25 cellular contexts compared by ENCODE assay signal in the genomic region with DNA sequence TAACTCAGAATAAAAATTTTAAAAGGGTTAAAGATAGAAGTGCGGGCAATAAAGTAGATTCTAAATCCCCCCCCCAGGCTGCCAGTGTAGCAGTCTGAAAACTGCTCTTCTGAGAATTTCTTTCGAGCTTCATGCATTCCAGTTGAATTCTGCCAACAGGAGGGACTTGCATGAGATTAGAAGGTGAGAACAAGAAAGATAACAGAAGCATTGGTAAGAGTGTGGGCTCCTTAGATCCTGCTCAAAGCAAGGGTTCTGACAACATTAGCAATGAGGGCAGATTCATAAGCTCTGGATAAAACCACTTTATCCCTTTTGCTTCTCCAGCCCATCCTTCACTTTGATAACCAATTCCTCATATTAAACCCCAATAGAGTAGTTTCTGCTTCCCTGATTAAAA.
"Had no signal": no experiment of that assay in that cellular context is flagged by ENCODE, and none has a peak within 500 bp of the region (broad histone marks: within the 10 kb centered on the region; RNA-seq: fewer than 3 reads in every experiment).

No MANE protein-coding gene starts in this region.

- H3K9me3 ChIP-seq: colonic mucosa, esophagus muscularis mucosa, gastrocnemius medialis had no signal

- H3K27me3 ChIP-seq: colonic mucosa, dorsolateral prefrontal cortex, esophagus muscularis mucosa, esophagus squamous epithelium, foreskin keratinocyte, gastrocnemius medialis, gastroesophageal sphincter, heart left ventricle, heart right ventricle had no signal

- DNase-seq: colonic mucosa; cortex of kidney; dermis blood vessel endothelial cell; dorsolateral prefrontal cortex; effector CD4-positive, alpha-beta T cell; effector CD8-positive, alpha-beta T cell; effector memory CD4-positive, alpha-beta T cell; effector memory CD8-positive, alpha-beta T cell; endodermal cell; erythroblast; esophagus squamous epithelium; foreskin fibroblast; foreskin keratinocyte; foreskin melanocyte; gastrocnemius medialis; glutamatergic neuron; head of caudate nucleus; heart left ventricle; heart right ventricle had no signal

- H3K4me3 ChIP-seq: colonic mucosa, coronary artery, dorsolateral prefrontal cortex, esophagus muscularis mucosa, esophagus squamous epithelium, gastrocnemius medialis, gastroesophageal sphincter, heart left ventricle, heart right ventricle had no signal

- H3K27ac Mint-ChIP-seq: dendritic cell treated with granulocyte-macrophage colony-stimulating factor and Interleukin-4, amounts not matched to agents 40 ng/mL and 50 ng/mL, for 4 days; effector memory CD8-positive, alpha-beta T cell; endodermal cell had no signal

- H3K36me3 ChIP-seq: colonic mucosa, esophagus muscularis mucosa, esophagus squamous epithelium, gastrocnemius medialis, gastroesophageal sphincter, heart left ventricle, heart right ventricle had no signal

- H3K4me1 ChIP-seq: colonic mucosa, esophagus muscularis mucosa, esophagus squamous epithelium, foreskin keratinocyte, gastrocnemius medialis, gastroesophageal sphincter had no signal

- ATAC-seq: effector memory CD8-positive, alpha-beta T cell; esophagus mucosa; foreskin keratinocyte; gastrocnemius medialis; gastroesophageal sphincter; heart left ventricle; heart right ventricle had no signal

- H3K4me3 Mint-ChIP-seq: dendritic cell treated with granulocyte-macrophage colony-stimulating factor and Interleukin-4, amounts not matched to agents 40 ng/mL and 50 ng/mL, for 4 days; effector memory CD8-positive, alpha-beta T cell; endodermal cell had no signal

- H3K27me3 Mint-ChIP-seq: dendritic cell treated with granulocyte-macrophage colony-stimulating factor and Interleukin-4, amounts not matched to agents 40 ng/mL and 50 ng/mL, for 4 days; effector memory CD8-positive, alpha-beta T cell had no signal

- H3K27ac ChIP-seq: colonic mucosa, coronary artery, dorsolateral prefrontal cortex, epithelial cell of prostate, esophagus muscularis mucosa, esophagus squamous epithelium, foreskin keratinocyte, gastrocnemius medialis, gastroesophageal sphincter, heart left ventricle, heart right ventricle had no signal
